ENCODE assay signal across 7 cellular contexts in the genomic region with DNA sequence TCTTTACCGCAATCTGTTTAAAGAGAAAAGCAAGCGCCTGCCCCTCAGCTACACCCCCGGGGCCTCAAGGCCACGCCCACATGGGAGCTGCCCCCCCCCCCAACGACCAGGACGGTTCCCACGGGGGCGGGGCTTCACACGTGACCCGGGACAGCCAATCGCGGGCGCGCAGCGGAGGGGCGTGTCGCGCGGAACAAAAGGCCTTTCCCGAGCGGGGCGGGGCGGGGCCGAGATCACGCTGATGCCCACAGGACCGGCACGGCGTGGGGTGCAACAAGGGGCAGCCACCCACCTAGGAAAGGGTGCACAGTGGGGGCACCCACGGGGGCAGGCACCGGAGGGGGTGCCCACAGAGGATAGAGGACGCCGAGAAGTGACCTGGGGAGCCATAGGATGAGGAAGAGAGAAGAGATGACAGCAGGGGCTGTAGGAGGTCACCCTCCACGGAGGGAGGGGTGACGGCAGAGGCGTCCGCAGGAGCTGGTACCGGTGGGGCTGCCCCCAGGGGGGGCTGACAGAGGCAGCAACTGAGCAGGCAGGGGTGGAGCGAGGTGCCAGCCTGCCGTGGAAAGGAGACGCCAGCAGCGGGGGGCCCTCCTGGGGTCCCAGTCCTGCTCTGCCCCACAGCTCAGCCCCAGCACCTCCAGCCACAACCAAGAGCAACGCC.
DNase-seq lines count a peak whose midpoint lies in the region; ATAC-seq and TF ChIP-seq lines count a peak whose summit lies in the region.

No MANE protein-coding gene starts in this region.

- peak overlapping the region; percentile 44 to 60 for H3K4me3 ChIP-seq in cardiac fibroblast (replicated peaks in 1 of 2; ENCODE audit: low read depth in 2 of 2, low read length in 2 of 2)

- DNase-seq in NCI-H2227 (lab: John Stamatoyannopoulos, UW; ENCODE audit: unreplicated experiment): peak; percentile 95
- DNase-seq in activated CD4-positive, CD25-positive, alpha-beta regulatory T cell (lab: John Stamatoyannopoulos, UW): peak; percentile 91 to 96 (median 94)
- DNase-seq in cardiac fibroblast (ENCODE audit: low read depth in 2 of 2): peak; percentile 90 to 93
- DNase-seq in iris pigment epithelial cell (ENCODE audit: low read depth): peak; percentile 84
- DNase-seq in smooth muscle cell of the brain vasculature (ENCODE audit: low read depth, low spot score): peak; percentile 60

- TF ChIP-seq CTCF in cardiac fibroblast (IDR thresholded peaks at IDR 0.05; ENCODE audit: low read depth, low read length): no peak

- ATAC-seq in GM18511 (IDR thresholded peaks at IDR 0.05; ENCODE audit: unreplicated experiment) (peak; percentile 64), HG03066 (IDR thresholded peaks at IDR 0.05; ENCODE audit: low read depth, unreplicated experiment) (peak; percentile 73)

Comparison
In these comparisons a context has a peak if more than half of its experiments do, and no peak if none do; other contexts are left out.
1. Peak in every context shown above with its lines: DNase-seq, ATAC-seq and H3K4me3 ChIP-seq.